1 cellular context compared by ENCODE assay signal in genomic region chr16:2198283-2198682, GRCh38.
TF ChIP-seq lines count a peak whose summit lies in the region.

No MANE protein-coding gene starts in this region.

TF ChIP-seq in HEK293, 187 proteins besides CTCF, POLR2A, EP300 and RAD21:
- TF ChIP-seq ZNF664 (tag by site-specific recombination; IDR thresholded peaks at IDR 0.05), result peak; percentile 94
- no peak for TF ChIP-seq ZNF211 (tag by site-specific recombination; IDR thresholded peaks at IDR 0.05; ENCODE audit: low read depth)
TF ChIP-seq in HEK293: peak in this region for 1.
